9 cellular contexts compared by ENCODE assay signal in the genomic region with DNA sequence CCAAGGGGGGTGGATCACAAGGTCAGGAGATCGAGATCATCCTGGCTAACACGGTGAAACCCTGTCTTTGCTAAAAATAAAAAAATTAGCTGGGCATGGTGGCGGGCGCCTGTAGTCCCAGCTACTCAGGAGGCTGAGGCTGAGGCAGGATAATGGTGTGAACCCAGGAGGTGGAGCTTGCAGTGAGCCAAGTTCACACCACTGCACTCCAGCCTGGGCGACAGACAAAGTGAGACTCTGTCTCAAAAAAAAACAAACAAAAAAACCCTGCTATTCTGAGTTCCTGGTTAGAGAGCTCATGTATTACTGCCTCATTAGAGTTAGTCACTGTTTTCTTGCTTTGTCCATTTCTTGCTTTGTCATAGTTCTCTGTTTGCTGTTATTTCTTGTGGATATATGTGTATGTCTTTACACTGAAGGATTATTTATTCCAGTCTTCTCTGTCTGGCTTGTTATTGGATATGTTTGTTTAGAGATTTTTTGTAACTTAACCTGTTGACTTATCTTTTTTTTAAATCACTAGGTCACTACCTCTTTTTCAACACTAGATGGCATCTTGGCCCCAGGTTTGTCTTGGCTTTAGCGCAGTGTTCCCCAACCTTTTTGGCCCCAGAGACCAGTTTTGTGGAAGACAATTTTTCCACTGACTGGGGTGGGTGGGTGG. TPM values are rescaled to one million over a fixed set of nuclear protein-coding genes. Genes with fewer than 3 reads are reported as not detected.
DNase-seq lines count a peak whose midpoint lies in the region; ATAC-seq and TF ChIP-seq lines count a peak whose summit lies in the region.
"Had no signal": no experiment of that assay in that cellular context is flagged by ENCODE, and none has a peak within 500 bp of the region (broad histone marks: within the 10 kb centered on the region; RNA-seq: fewer than 3 reads in every experiment).

No MANE protein-coding gene starts in this region.

- no peak overlapping the region for H3K9ac ChIP-seq in fibroblast of lung (ENCODE audit: insufficient read depth, low read length)

- H2AFZ ChIP-seq in OCI-LY7 (ENCODE audit: low read length) (no peak overlapping the region), fibroblast of lung (ENCODE audit: low read length) (no peak overlapping the region)

- peak; percentile 37 for TF ChIP-seq CTCF in GM12865 (IDR thresholded peaks at IDR 0.05; ENCODE audit: insufficient read depth, low read depth, low read length, missing control alignments)
- peak; percentile 69 for TF ChIP-seq CTCF in OCI-LY7 (conservative IDR thresholded peaks at IDR 0.05; ENCODE audit: low read length)
- TF ChIP-seq CTCF in fibroblast of lung (conservative IDR thresholded peaks at IDR 0.05 in 1 of 2, IDR thresholded peaks at IDR 0.05 in 1 of 2; ENCODE audit: low read depth in 1 of 2, low read length in 2 of 2): peak; percentile 34 to 49

- H3K27ac ChIP-seq in OCI-LY7 (ENCODE audit: low read depth, low read length, poor library complexity, severe bottlenecking): no peak overlapping the region
- H3K27ac ChIP-seq in fibroblast of lung (ENCODE audit: insufficient read depth, low read length): no peak overlapping the region

- DNase-seq in ACHN (peak; percentile 49), GM12865 (ENCODE audit: low read depth) (peak; percentile 45), OCI-LY7 (ENCODE audit: low spot score) (peak; percentile 11), fibroblast of lung (ENCODE audit: low read depth in 2 of 2) (peak in 1 of 2 donors; percentile 48), T-cell (no peak), amniotic stem cell (lab: John Stamatoyannopoulos, UW) (no peak)
- no peak for DNase-seq in activated T-helper 1 cell treated with anti-CD3 and anti-CD28 coated beads, Interleukin-12 subunit alpha, Interleukin-12 subunit beta, Interleukin-2, Interleukin-4 antibody, amounts not matched to agents 30 ng/mL and 10 ng/mL and 1 ng/mL, durations not matched to agents 14 hours and 24 hours and 36 hours (ENCODE audit: low spot score)
- DNase-seq: activated CD4-positive, CD25-positive, alpha-beta regulatory T cell treated with anti-CD3 and anti-CD28 coated beads, Interleukin-2, amount 50 U/mL, for 72 hours had no signal

- H3K9me3 Mint-ChIP-seq in T-cell: peaks cover 7 to 14% (median 8%) of the 10 kb centered on the region in 3 donors
- H3K9me3 Mint-ChIP-seq in activated T-helper 1 cell treated with anti-CD3 and anti-CD28 coated beads, Interleukin-12 subunit alpha, Interleukin-12 subunit beta, Interleukin-2, Interleukin-4 antibody, amounts not matched to agents 30 ng/mL and 10 ng/mL and 1 ng/mL, durations not matched to agents 14 hours and 24 hours and 36 hours: peaks cover 15% of the 10 kb centered on the region

- POLR2A ChIA-PET in OCI-LY7 (lab: Charles Lee): no interaction called here
- POLR2A ChIA-PET in T-cell (lab: Charles Lee): no interaction called here

- no peaks in the 10 kb centered on the region for H3K27me3 ChIP-seq in fibroblast of lung (ENCODE audit: control insufficient read depth, insufficient read depth, low read length)

- H3K9me2 ChIP-seq in OCI-LY7 (ENCODE audit: insufficient read depth, low read length): no peaks in the 10 kb centered on the region

- H3K4me1 ChIP-seq in OCI-LY7 (ENCODE audit: insufficient read depth, low read length, poor library complexity, severe bottlenecking) (no peaks in the 10 kb centered on the region), fibroblast of lung (ENCODE audit: control insufficient read depth, extremely low read depth, insufficient read depth, low read length) (peaks cover 10% of the 10 kb centered on the region)

- H3K4me2 ChIP-seq in OCI-LY7 (ENCODE audit: low read length): no peak overlapping the region
- H3K4me2 ChIP-seq in fibroblast of lung (ENCODE audit: extremely low read depth, insufficient read depth, low read length): no peak overlapping the region

- ATAC-seq in T-cell (replicated peaks in 1 of 4) (no peak), HG03442 (IDR thresholded peaks at IDR 0.05; ENCODE audit: unreplicated experiment) (no peak)

- H4K20me1 ChIP-seq in OCI-LY7 (ENCODE audit: insufficient read depth, low read length) (no peaks in the 10 kb centered on the region), fibroblast of lung (ENCODE audit: control insufficient read depth, extremely low read depth, insufficient read depth, low read length) (no peaks in the 10 kb centered on the region)

- H3K36me3 ChIP-seq in OCI-LY7 (ENCODE audit: insufficient read depth, low read length) (peaks cover 80% of the 10 kb centered on the region), fibroblast of lung (ENCODE audit: control insufficient read depth, insufficient read depth, low read length) (no peaks in the 10 kb centered on the region)

- no peaks in the 10 kb centered on the region for H3K27me3 Mint-ChIP-seq in T-cell
- no peaks in the 10 kb centered on the region for H3K27me3 Mint-ChIP-seq in activated T-helper 1 cell treated with anti-CD3 and anti-CD28 coated beads, Interleukin-12 subunit alpha, Interleukin-12 subunit beta, Interleukin-2, Interleukin-4 antibody, amounts not matched to agents 30 ng/mL and 10 ng/mL and 1 ng/mL, durations not matched to agents 14 hours and 24 hours and 36 hours (ENCODE audit: insufficient read depth)

- no peak overlapping the region for H3K4me3 Mint-ChIP-seq in T-cell
- H3K4me3 Mint-ChIP-seq in activated T-helper 1 cell treated with anti-CD3 and anti-CD28 coated beads, Interleukin-12 subunit alpha, Interleukin-12 subunit beta, Interleukin-2, Interleukin-4 antibody, amounts not matched to agents 30 ng/mL and 10 ng/mL and 1 ng/mL, durations not matched to agents 14 hours and 24 hours and 36 hours: no peak overlapping the region

- in situ Hi-C loops in ACHN (cut with HindIII; ENCODE audit: low pct_ligation_motif_present, low pct_unique_long_range_greater_than_20kb, low sequenced_read_pairs): no loop called here

- intact Hi-C loops in OCI-LY7 (cut with micrococcal nuclease; ENCODE audit: unreplicated experiment): loop anchor here (1.0 kb wide), 1 partner anchor 120 kb away; no protein-coding TSS in a partner anchor
- intact Hi-C loops in activated T-helper 1 cell treated with anti-CD3 and anti-CD28 coated beads, Interleukin-12 subunit alpha, Interleukin-12 subunit beta, Interleukin-2, Interleukin-4 antibody, amounts not matched to agents 30 ng/mL and 10 ng/mL and 1 ng/mL, durations not matched to agents 14 hours and 24 hours and 36 hours (cut with micrococcal nuclease): loop anchor here (1.0 kb wide), 1 partner anchor 120 kb away; no protein-coding TSS in a partner anchor

- peaks cover 28% of the 10 kb centered on the region for H3K36me3 Mint-ChIP-seq in T-cell
- H3K36me3 Mint-ChIP-seq in activated T-helper 1 cell treated with anti-CD3 and anti-CD28 coated beads, Interleukin-12 subunit alpha, Interleukin-12 subunit beta, Interleukin-2, Interleukin-4 antibody, amounts not matched to agents 30 ng/mL and 10 ng/mL and 1 ng/mL, durations not matched to agents 14 hours and 24 hours and 36 hours (ENCODE audit: low read depth): peaks cover 19% of the 10 kb centered on the region

- peaks cover 15 to 18% (median 18%) of the 10 kb centered on the region in 3 donors for H3K4me1 Mint-ChIP-seq in T-cell
- H3K4me1 Mint-ChIP-seq in activated T-helper 1 cell treated with anti-CD3 and anti-CD28 coated beads, Interleukin-12 subunit alpha, Interleukin-12 subunit beta, Interleukin-2, Interleukin-4 antibody, amounts not matched to agents 30 ng/mL and 10 ng/mL and 1 ng/mL, durations not matched to agents 14 hours and 24 hours and 36 hours (ENCODE audit: low read depth): peaks cover 32% of the 10 kb centered on the region

- H3K9me3 ChIP-seq in OCI-LY7 (ENCODE audit: low read length): peaks cover 26% of the 10 kb centered on the region; the same call in 1 of the 2 replicates
- H3K9me3 ChIP-seq in fibroblast of lung (ENCODE audit: control insufficient read depth, insufficient read depth, low read depth, low read length): no peaks in the 10 kb centered on the region

- no peak overlapping the region for H3K27ac Mint-ChIP-seq in T-cell
- no peak overlapping the region for H3K27ac Mint-ChIP-seq in activated T-helper 1 cell treated with anti-CD3 and anti-CD28 coated beads, Interleukin-12 subunit alpha, Interleukin-12 subunit beta, Interleukin-2, Interleukin-4 antibody, amounts not matched to agents 30 ng/mL and 10 ng/mL and 1 ng/mL, durations not matched to agents 14 hours and 24 hours and 36 hours

- no peak overlapping the region for H3K4me3 ChIP-seq in GM12865 (ENCODE audit: low read depth, low read length)
- H3K4me3 ChIP-seq in OCI-LY7 (ENCODE audit: low read depth, low read length, poor library complexity, severe bottlenecking): no peak overlapping the region
- no peak overlapping the region for H3K4me3 ChIP-seq in fibroblast of lung (replicated peaks in 1 of 4; ENCODE audit: control extremely low read depth in 1 of 4, insufficient read depth in 1 of 4, low read depth in 3 of 4, low read length in 4 of 4)

- H3K79me2 ChIP-seq in OCI-LY7 (ENCODE audit: insufficient read depth, low read depth, low read length) (peaks cover 52% of the 10 kb centered on the region), fibroblast of lung (ENCODE audit: control insufficient read depth, insufficient read depth, low read length) (peaks cover 14% of the 10 kb centered on the region)

- no TSS peak for BruUV-seq in OCI-LY7 (replicated peaks; lab: Mats Ljungman, UMichigan)

- CTCF ChIA-PET in OCI-LY7 (lab: Charles Lee; ENCODE audit: unreplicated experiment): no interaction called here
- CTCF ChIA-PET in T-cell (lab: Charles Lee): interaction anchor here in 1 of 2 donors (1.4 kb wide), 1 partner anchor 120 kb away, joined by 4 read pairs; no protein-coding TSS in a partner anchor

RNA-seq across cellular contexts. Expression of a gene that starts 17.0 kb away (rescaled TPM):
- total RNA-seq in OCI-LY7 (2014; rRNA removed; shearing (Covaris generic)): 27.7 and 38.2 TPM in 2 replicates
- 67.1 and 68.0 TPM in 2 replicates for total RNA-seq in OCI-LY7 (2022)
- total RNA-seq in fibroblast of lung: 5.9 and 9.4 TPM in 2 replicates
- polyA plus RNA-seq in fibroblast of lung: 6.1 and 14.4 TPM in 2 replicates
- 4.2 and 9.7 TPM in 2 replicates for polyA plus RNA-seq in fibroblast of lung (2012)
- 10.3 and 38.9 TPM in 2 replicates for polyA minus RNA-seq in fibroblast of lung (ENCODE audit: low replicate concordance)
- total RNA-seq in T-cell: 10 to 100 TPM; 16.9 to 29.6 (median 24.4) TPM
- total RNA-seq in activated T-helper 1 cell treated with anti-CD3 and anti-CD28 coated beads, Interleukin-12 subunit alpha, Interleukin-12 subunit beta, Interleukin-2, Interleukin-4 antibody, amounts not matched to agents 30 ng/mL and 10 ng/mL and 1 ng/mL, durations not matched to agents 14 hours and 24 hours and 36 hours: 70.6 and 78.3 TPM in 2 replicates

RNA-seq across cellular contexts. Expression of a gene that starts 54.3 kb away (rescaled TPM):
- total RNA-seq in OCI-LY7 (2014; rRNA removed; shearing (Covaris generic)): 0.15 TPM in 1 of 2 replicates, not detected in the other
- total RNA-seq in OCI-LY7 (2022) (0.23 TPM in 1 of 2 replicates, not detected in the other), fibroblast of lung (40.6 and 53.8 TPM in 2 replicates), T-cell (under 1 TPM in 4 of 5 donors, not detected in 1; 0.50 to 0.89 (median 0.58) TPM)
- polyA plus RNA-seq in fibroblast of lung: 12.7 and 16.2 TPM in 2 replicates
- 8.2 and 10.1 TPM in 2 replicates for polyA plus RNA-seq in fibroblast of lung (2012)
- 20.2 and 38.0 TPM in 2 replicates for polyA minus RNA-seq in fibroblast of lung (ENCODE audit: low replicate concordance)
- total RNA-seq in activated T-helper 1 cell treated with anti-CD3 and anti-CD28 coated beads, Interleukin-12 subunit alpha, Interleukin-12 subunit beta, Interleukin-2, Interleukin-4 antibody, amounts not matched to agents 30 ng/mL and 10 ng/mL and 1 ng/mL, durations not matched to agents 14 hours and 24 hours and 36 hours: 0.24 and 0.39 TPM in 2 replicates

RNA-seq across cellular contexts. Expression of a gene that starts 55.7 kb away (rescaled TPM):
- total RNA-seq in OCI-LY7 (2014; rRNA removed; shearing (Covaris generic)): 9.7 and 13.4 TPM in 2 replicates
- 21.1 and 25.4 TPM in 2 replicates for total RNA-seq in OCI-LY7 (2022)
- total RNA-seq in fibroblast of lung: 32.1 and 36.0 TPM in 2 replicates
- 21.4 and 24.7 TPM in 2 replicates for polyA plus RNA-seq in fibroblast of lung
- polyA plus RNA-seq in fibroblast of lung (2012): 12.7 and 14.8 TPM in 2 replicates
- polyA minus RNA-seq in fibroblast of lung (ENCODE audit: low replicate concordance): 23.9 and 67.6 TPM in 2 replicates
- total RNA-seq in T-cell: 10 to 100 TPM; 19.7 to 23.6 (median 22.4) TPM
- total RNA-seq in activated T-helper 1 cell treated with anti-CD3 and anti-CD28 coated beads, Interleukin-12 subunit alpha, Interleukin-12 subunit beta, Interleukin-2, Interleukin-4 antibody, amounts not matched to agents 30 ng/mL and 10 ng/mL and 1 ng/mL, durations not matched to agents 14 hours and 24 hours and 36 hours: 15.9 TPM in 2 replicates

RNA-seq across cellular contexts. Expression of a gene that starts 55.8 kb away (rescaled TPM):
- total RNA-seq in OCI-LY7 (2014; rRNA removed; shearing (Covaris generic)): 25.5 and 25.8 TPM in 2 replicates
- total RNA-seq in OCI-LY7 (2022): 24.0 and 25.7 TPM in 2 replicates
- total RNA-seq in fibroblast of lung: 26.7 and 39.1 TPM in 2 replicates
- polyA plus RNA-seq in fibroblast of lung: 42.1 and 75.0 TPM in 2 replicates
- 29.3 and 39.5 TPM in 2 replicates for polyA plus RNA-seq in fibroblast of lung (2012)
- polyA minus RNA-seq in fibroblast of lung (ENCODE audit: low replicate concordance): 154 and 192 TPM in 2 replicates
- 10 to 100 TPM; 15.6 to 33.1 (median 29.0) TPM for total RNA-seq in T-cell
- 29.1 and 31.6 TPM in 2 replicates for total RNA-seq in activated T-helper 1 cell treated with anti-CD3 and anti-CD28 coated beads, Interleukin-12 subunit alpha, Interleukin-12 subunit beta, Interleukin-2, Interleukin-4 antibody, amounts not matched to agents 30 ng/mL and 10 ng/mL and 1 ng/mL, durations not matched to agents 14 hours and 24 hours and 36 hours

Comparison
In these comparisons a context has a peak if more than half of its experiments do, and no peak if none do; other contexts are left out.
1. DNase-seq: peak in ACHN (single experiment), GM12865 (single experiment) and OCI-LY7 (single experiment); none in T-cell (0 of 34), amniotic stem cell (single experiment) and activated T-helper 1 cell treated with anti-CD3 and anti-CD28 coated beads, Interleukin-12 subunit alpha, Interleukin-12 subunit beta, Interleukin-2, Interleukin-4 antibody, amounts not matched to agents 30 ng/mL and 10 ng/mL and 1 ng/mL, durations not matched to agents 14 hours and 24 hours and 36 hours (single experiment).
2. RNA of a gene that starts 54.3 kb away (total RNA-seq): 40.6 to 53.8 TPM in fibroblast of lung; 0.50 to 0.89 TPM in T-cell, 0.24 to 0.39 TPM in activated T-helper 1 cell treated with anti-CD3 and anti-CD28 coated beads, Interleukin-12 subunit alpha, Interleukin-12 subunit beta, Interleukin-2, Interleukin-4 antibody, amounts not matched to agents 30 ng/mL and 10 ng/mL and 1 ng/mL, durations not matched to agents 14 hours and 24 hours and 36 hours and 0.15 to 0.23 TPM in OCI-LY7; every median in the first group is over 10 times any median in the second.
3. Peak in every context shown above with its lines, with median percentiles within 50 percentile points of each other: CTCF ChIP-seq.